Comparison of ENCODE assay signal across 14 cellular contexts in genomic region chr12:77830502-77830901, GRCh38. TPM values are rescaled to one million over a fixed set of nuclear protein-coding genes. Genes with fewer than 3 reads are reported as not detected.
A peak's percentile ranks its signal among the peaks of the same experiment; 100 is the strongest.
DNase-seq lines count a peak whose midpoint lies in the region; TF ChIP-seq lines count a peak whose summit lies in the region.
"Had no signal": no experiment of that assay in that cellular context is flagged by ENCODE, and none has a peak within 500 bp of the region (broad histone marks: within the 10 kb centered on the region; RNA-seq: fewer than 3 reads in every experiment).

Gene NAV3 (plus strand): TSS chr12:77830894. CDS start chr12:77831462, 568 bp downstream.

- CTCF ChIA-PET in BJ (lab: Yijun Ruan, JAX) = interaction anchor here (0.6 kb wide), 1 partner anchor 37 kb away, joined by 4 read pairs; no protein-coding TSS in a partner anchor

- H3K4me3 ChIP-seq in BJ (ENCODE audit: low read depth, low read length) (no peak within 1 kb of the TSS), osteoblast (ENCODE audit: insufficient read depth, low read length) (no peak within 1 kb of the TSS), brain microvascular endothelial cell (ENCODE audit: low read depth, low read length) (no peak within 1 kb of the TSS)
- H3K4me3 ChIP-seq: skin epidermis had no signal

- H4K20me1 ChIP-seq in osteoblast (ENCODE audit: insufficient read depth, low read length) = no peaks in the 10 kb centered on the region

- H2AFZ ChIP-seq in osteoblast (ENCODE audit: low read length) = peak within 1 kb of the TSS; percentile 57

- H3K9me3 ChIP-seq in osteoblast (ENCODE audit: low read depth, low read length) = no peaks in the 10 kb centered on the region

- no peak for TF ChIP-seq CTCF in BJ (IDR thresholded peaks at IDR 0.05; ENCODE audit: insufficient read depth, low read depth, low read length)
- no peak for TF ChIP-seq CTCF in osteoblast (IDR thresholded peaks at IDR 0.05; ENCODE audit: extremely low read depth, low read depth, low read length)
- no peak for TF ChIP-seq CTCF in brain microvascular endothelial cell (IDR thresholded peaks at IDR 0.05; ENCODE audit: low read depth, low read length, missing control alignments)

- POLR2A ChIA-PET in BJ (lab: Charles Lee) = no interaction called here

- no peak within 1 kb of the TSS for H3K27ac ChIP-seq in osteoblast (ENCODE audit: low read depth, low read length)
- no peak within 1 kb of the TSS for H3K27ac ChIP-seq in brain microvascular endothelial cell
- H3K27ac ChIP-seq: skin epidermis had no signal

- peak within 1 kb of the TSS; percentile 50 for H3K4me2 ChIP-seq in osteoblast (ENCODE audit: insufficient read depth, low read length)

- no peaks in the 10 kb centered on the region for H3K27me3 ChIP-seq in BJ (ENCODE audit: control insufficient read depth, insufficient read depth, low read length)
- H3K27me3 ChIP-seq in osteoblast (ENCODE audit: insufficient read depth, low read length) = no peaks in the 10 kb centered on the region
- no peaks in the 10 kb centered on the region for H3K27me3 ChIP-seq in brain microvascular endothelial cell (replicated peaks)

- DNase-seq in BJ (ENCODE audit: low read depth) (no peak), astrocyte of the hippocampus (ENCODE audit: low read depth, low spot score) (peak; percentile 11), glomerular endothelial cell (ENCODE audit: extremely low read depth, low read depth, low spot score) (peak; percentile 68), osteoblast (ENCODE audit: insufficient read length, low spot score, missing footprints) (no peak), NCI-H226 (no peak), GM19238 (ENCODE audit: insufficient read length, low spot score) (no peak), brain microvascular endothelial cell (no peak)
- DNase-seq in activated CD8-positive, alpha-beta memory T cell treated with anti-CD3 and anti-CD28 coated beads, Interleukin-2, amount 50 U/mL, for 48 hours = no peak
- DNase-seq: effector memory CD4-positive, alpha-beta T cell; HCEC 1CT; kidney glomerular epithelial cell; NCI-H1105 treated with DMSO at 0.1 percent for 48 hours; NK-92 treated with Interleukin-12 subunit alpha and Interleukin-12 subunit beta, amount 100 ng/mL, for 24 hours had no signal

- H3K4me1 ChIP-seq in osteoblast (ENCODE audit: insufficient read depth, low read length) = peaks cover 7% of the 10 kb centered on the region

- H3K79me2 ChIP-seq in osteoblast (ENCODE audit: insufficient read depth, low read length) = no peaks in the 10 kb centered on the region

- in situ Hi-C loops in brain microvascular endothelial cell (cut with HindIII; ENCODE audit: low pct_ligation_motif_present, low sequenced_read_pairs) = no loop called here

- H3K36me3 ChIP-seq in BJ (ENCODE audit: control insufficient read depth, insufficient read depth, low read length) (no peaks in the 10 kb centered on the region), osteoblast (ENCODE audit: insufficient read depth, low read length) (no peaks in the 10 kb centered on the region), brain microvascular endothelial cell (replicated peaks) (no peaks in the 10 kb centered on the region)

RNA-seq across cellular contexts. Expression of gene NAV3, which starts in this region (rescaled TPM):
- 91.7 and 93.5 TPM in 2 replicates for polyA plus RNA-seq in BJ (2011; rRNA removed)
- 231 and 517 TPM in 2 replicates for polyA minus RNA-seq in BJ (2011; rRNA and poly(A)+ RNA removed)
- total RNA-seq in glomerular endothelial cell (16.5 and 40.1 TPM in 2 replicates), osteoblast (84.7 and 107 TPM in 2 replicates)

Comparison
In these comparisons a context has a peak if more than half of its experiments do, and no peak if none do; other contexts are left out.
1. DNase-seq: peak in astrocyte of the hippocampus (single experiment) and glomerular endothelial cell (single experiment); none in BJ (single experiment), osteoblast (single experiment), NCI-H226 (single experiment), GM19238 (single experiment), brain microvascular endothelial cell (single experiment) and activated CD8-positive, alpha-beta memory T cell treated with anti-CD3 and anti-CD28 coated beads, Interleukin-2, amount 50 U/mL, for 48 hours (single experiment).